9 cellular contexts compared by ENCODE assay signal in the genomic region with DNA sequence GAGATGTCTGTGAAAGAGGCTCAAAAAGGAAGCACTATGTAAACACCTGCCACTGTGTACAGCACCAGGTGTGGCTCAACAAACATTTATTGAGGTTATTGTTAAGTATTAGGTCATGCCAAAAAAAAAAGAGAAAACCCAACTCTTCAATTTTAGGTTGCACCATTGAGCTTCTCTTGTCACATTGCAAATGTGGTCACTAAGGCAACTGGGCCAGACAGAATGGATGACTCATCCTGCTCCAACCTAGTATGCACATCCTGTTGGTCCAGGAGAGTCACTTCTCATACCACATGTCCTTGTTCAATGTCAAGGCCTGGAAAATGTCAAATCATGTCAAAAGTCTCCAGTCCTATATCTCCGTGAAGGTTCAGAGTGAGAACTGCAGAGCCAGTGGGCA. TPM values are rescaled to one million over a fixed set of nuclear protein-coding genes. Genes with fewer than 3 reads are reported as not detected.
DNase-seq lines count a peak whose midpoint lies in the region; ATAC-seq and TF ChIP-seq lines count a peak whose summit lies in the region.
"Had no signal": no experiment of that assay in that cellular context is flagged by ENCODE, and none has a peak within 500 bp of the region (broad histone marks: within the 10 kb centered on the region; RNA-seq: fewer than 3 reads in every experiment).

No MANE protein-coding gene starts in this region.

- H3K9ac ChIP-seq in KMS-11, result peak overlapping the region; percentile 25; the same call in 1 of the 2 replicates

- peak overlapping the region; percentile 49 for H3K4me2 ChIP-seq in KMS-11

- H3K36me3 ChIP-seq in GM06990 (ENCODE audit: control insufficient read depth, insufficient read depth, low read length), result no peaks in the 10 kb centered on the region
- H3K36me3 ChIP-seq in KMS-11 (ENCODE audit: insufficient read depth), result no peaks in the 10 kb centered on the region
- no peaks in the 10 kb centered on the region for H3K36me3 ChIP-seq in testis (ENCODE audit: low read depth, missing control alignments)

- no peaks in the 10 kb centered on the region for H3K9me3 ChIP-seq in testis

- H3K27me3 ChIP-seq in GM06990 (replicated peaks; ENCODE audit: control insufficient read depth, insufficient read depth, low read length), result no peaks in the 10 kb centered on the region
- H3K27me3 ChIP-seq in KMS-11 (ENCODE audit: insufficient read depth, low read depth), result no peaks in the 10 kb centered on the region
- no peaks in the 10 kb centered on the region for H3K27me3 ChIP-seq in testis

- ATAC-seq in GM21576 (IDR thresholded peaks at IDR 0.05; ENCODE audit: unreplicated experiment) (peak; percentile 78), SK-N-SH treated with all-trans-retinoic acid at 6 μM for 48 hours (peak; percentile 79)

- H3K4me1 ChIP-seq in KMS-11 (ENCODE audit: low read depth, poor library complexity, severe bottlenecking), result peaks cover 62% of the 10 kb centered on the region
- H3K4me1 ChIP-seq in testis, result no peaks in the 10 kb centered on the region

- no peak overlapping the region for H3K4me3 Mint-ChIP-seq in progenitor cell of endocrine pancreas (ENCODE audit: low read depth)

- TF ChIP-seq CTCF in GM06990 (IDR thresholded peaks at IDR 0.05; ENCODE audit: insufficient read depth, low read length, poor library complexity, severe bottlenecking), result no peak
- no peak for TF ChIP-seq CTCF in KMS-11 (conservative IDR thresholded peaks at IDR 0.05; ENCODE audit: low read depth, low read length)
- no peak for TF ChIP-seq CTCF in testis (IDR thresholded peaks at IDR 0.05)
- TF ChIP-seq CTCF in progenitor cell of endocrine pancreas (IDR thresholded peaks at IDR 0.05; ENCODE audit: unreplicated experiment), result no peak

- no peaks in the 10 kb centered on the region for H4K20me1 ChIP-seq in KMS-11 (ENCODE audit: insufficient read depth)

- H3K4me3 ChIP-seq in GM06990 (replicated peaks; ENCODE audit: low read depth, low read length) (no peak overlapping the region), KMS-11 (IDR thresholded peaks at IDR 0.05; ENCODE audit: insufficient read depth, low read depth, low read length) (no peak overlapping the region), testis (no peak overlapping the region)

- no peaks in the 10 kb centered on the region for H3K36me3 Mint-ChIP-seq in progenitor cell of endocrine pancreas (ENCODE audit: insufficient read depth)

- no peaks in the 10 kb centered on the region for H3K79me2 ChIP-seq in KMS-11 (ENCODE audit: insufficient read depth, low read depth)

- H3K27ac ChIP-seq in KMS-11 (peak overlapping the region; percentile 63), testis (no peak overlapping the region)

- peaks cover 4% of the 10 kb centered on the region for H3K4me1 Mint-ChIP-seq in progenitor cell of endocrine pancreas (ENCODE audit: low read depth)

- peak overlapping the region; percentile 18; the same call in 1 of the 2 replicates for H2AFZ ChIP-seq in KMS-11 (ENCODE audit: low read depth)

- no peaks in the 10 kb centered on the region for H3K9me3 Mint-ChIP-seq in progenitor cell of endocrine pancreas (ENCODE audit: low read depth)

- peaks cover 59% of the 10 kb centered on the region for H3K27me3 Mint-ChIP-seq in progenitor cell of endocrine pancreas

- intact Hi-C loops in testis (cut with DNase I; ENCODE audit: low total_unique reads), result no loop called here

- H3K27ac Mint-ChIP-seq in progenitor cell of endocrine pancreas, result no peak overlapping the region

- 45 to 56% methylated on average over 1 of the region's 1 CpG for WGBS in testis, 2 donors

- DNase-seq in GM06990 (ENCODE audit: extremely low read depth, insufficient read length), result peak; percentile 48
- peak; percentile 88 for DNase-seq in dermis blood vessel endothelial cell
- DNase-seq in stimulated activated CD8-positive, alpha-beta memory T cell treated with anti-CD3 and anti-CD28 coated beads, Interleukin-15, amount 100 ng/mL, for 1 hour (ENCODE audit: low read depth), result peak; percentile 11
- no peak for DNase-seq in testis
- no peak for DNase-seq in progenitor cell of endocrine pancreas (ENCODE audit: low spot score, unreplicated experiment)

- TF ChIP-seq POLR2A in testis (IDR thresholded peaks at IDR 0.05), result no peak

TF ChIP-seq in SK-N-SH treated with all-trans-retinoic acid at 6 μM for 48 hours, 23 proteins besides CTCF, POLR2A, EP300 and RAD21:
- TF ChIP-seq POU6F1 (CRISPR knock-in tag; IDR thresholded peaks at IDR 0.05; ENCODE audit: borderline replicate concordance, low read depth) (no peak), RARB (CRISPR knock-in tag; IDR thresholded peaks at IDR 0.05) (no peak), ARNTL (CRISPR knock-in tag; IDR thresholded peaks at IDR 0.05; ENCODE audit: borderline replicate concordance, low read depth) (no peak), ZC3H10 (CRISPR knock-in tag; IDR thresholded peaks at IDR 0.05) (no peak), OSR1 (CRISPR knock-in tag; IDR thresholded peaks at IDR 0.05) (no peak)
TF ChIP-seq in SK-N-SH treated with all-trans-retinoic acid at 6 μM for 48 hours: peak in this region for 0.

RNA-seq across cellular contexts. Expression of gene HOXB1, which starts 25.0 kb away (rescaled TPM):
- total RNA-seq in dermis blood vessel endothelial cell, result not detected in 2 replicates
- total RNA-seq in testis, result 1 to 10 TPM in 1 of 2 donors, not detected in 1; 1.1 TPM
- not detected for polyA plus RNA-seq in testis (ENCODE audit: insufficient read depth, low read depth, low replicate concordance)
- total RNA-seq in progenitor cell of endocrine pancreas, result 0.96 and 2.2 TPM in 2 replicates
- polyA plus RNA-seq: neural cell had no signal

RNA-seq across cellular contexts. Expression of gene HOXB2, which starts 39.1 kb away (rescaled TPM):
- 4.8 and 5.2 TPM in 2 replicates for total RNA-seq in dermis blood vessel endothelial cell
- total RNA-seq in testis, result 1 to 10 TPM; 1.8 to 3.3 TPM
- 4.2 TPM for polyA plus RNA-seq in testis (ENCODE audit: insufficient read depth, low read depth, low replicate concordance)
- total RNA-seq in progenitor cell of endocrine pancreas, result 15.2 and 19.8 TPM in 2 replicates
- polyA plus RNA-seq: neural cell had no signal

Comparison
In these comparisons a context has a peak if more than half of its experiments do, and no peak if none do; other contexts are left out.
1. DNase-seq: peak in GM06990 (single experiment), dermis blood vessel endothelial cell (single experiment) and stimulated activated CD8-positive, alpha-beta memory T cell treated with anti-CD3 and anti-CD28 coated beads, Interleukin-15, amount 100 ng/mL, for 1 hour (single experiment); none in testis (single experiment) and progenitor cell of endocrine pancreas (single experiment).